24 cellular contexts compared by ENCODE assay signal in genomic region chr10:87636313-87636915, GRCh38. TPM values are rescaled to one million over a fixed set of nuclear protein-coding genes. Genes with fewer than 3 reads are reported as not detected.
DNase-seq lines count a peak whose midpoint lies in the region; ATAC-seq and TF ChIP-seq lines count a peak whose summit lies in the region.
"Had no signal": no experiment of that assay in that cellular context is flagged by ENCODE, and none has a peak within 500 bp of the region (broad histone marks: within the 10 kb centered on the region; RNA-seq: fewer than 3 reads in every experiment).

No MANE protein-coding gene starts in this region.

- H3F3A ChIP-seq in neural progenitor cell (ENCODE audit: low read depth), result no peaks in the 10 kb centered on the region

- no peak overlapping the region for H3K4me3 Mint-ChIP-seq in activated naive CD8-positive, alpha-beta T cell treated with anti-CD3 and anti-CD28 coated beads, Interleukin-2, amount 10 ng/mL, durations not matched to agents 7 days and 5 days
- no peak overlapping the region for H3K4me3 Mint-ChIP-seq in activated naive CD8-positive, alpha-beta T cell treated with anti-CD3 and anti-CD28 coated beads for 36 hours
- no peak overlapping the region for H3K4me3 Mint-ChIP-seq in neural progenitor cell
- H3K4me3 Mint-ChIP-seq: activated CD4-positive, alpha-beta T cell treated with anti-CD3 and anti-CD28 coated beads for 36 hours; activated T-cell treated with anti-CD3 and anti-CD28 coated beads, Interleukin-2, amount 50 U/mL, for 4 hours; B cell; IgD-negative memory B cell; neural crest cell; stimulated activated effector memory CD8-positive, alpha-beta T cell treated with anti-CD3 and anti-CD28 coated beads, Interleukin-12 subunit alpha, Interleukin-12 subunit beta, amount 100 ng/mL, for 72 hours; T-cell had no signal

- TF ChIP-seq CTCF in neural progenitor cell (IDR thresholded peaks at IDR 0.05), result no peak

- peaks cover 25% of the 10 kb centered on the region for H3K4me1 ChIP-seq in SJSA1 (replicated peaks)
- no peaks in the 10 kb centered on the region for H3K4me1 ChIP-seq in neural progenitor cell
- H3K4me1 ChIP-seq: prostate gland had no signal

- H4K20me1 ChIP-seq in neural progenitor cell (ENCODE audit: low read depth), result no peaks in the 10 kb centered on the region

- peak overlapping the region; percentile 71 for H3K27ac ChIP-seq in SJSA1
- H3K27ac ChIP-seq in neural progenitor cell, result no peak overlapping the region
- H3K27ac ChIP-seq: prostate gland had no signal

- H3K27ac Mint-ChIP-seq in activated naive CD8-positive, alpha-beta T cell treated with anti-CD3 and anti-CD28 coated beads, Interleukin-2, amount 10 ng/mL, durations not matched to agents 7 days and 5 days, result peak overlapping the region; percentile 50
- no peak overlapping the region for H3K27ac Mint-ChIP-seq in activated naive CD8-positive, alpha-beta T cell treated with anti-CD3 and anti-CD28 coated beads for 36 hours
- no peak overlapping the region for H3K27ac Mint-ChIP-seq in neural progenitor cell
- H3K27ac Mint-ChIP-seq: activated CD4-positive, alpha-beta T cell treated with anti-CD3 and anti-CD28 coated beads for 36 hours; B cell; IgD-negative memory B cell; stimulated activated effector memory CD8-positive, alpha-beta T cell treated with anti-CD3 and anti-CD28 coated beads, Interleukin-12 subunit alpha, Interleukin-12 subunit beta, amount 100 ng/mL, for 72 hours; T-cell had no signal

- peaks cover 11% of the 10 kb centered on the region for H3K9me3 Mint-ChIP-seq in activated naive CD8-positive, alpha-beta T cell treated with anti-CD3 and anti-CD28 coated beads, Interleukin-2, amount 10 ng/mL, durations not matched to agents 7 days and 5 days
- H3K9me3 Mint-ChIP-seq in activated naive CD8-positive, alpha-beta T cell treated with anti-CD3 and anti-CD28 coated beads for 36 hours, result no peaks in the 10 kb centered on the region
- H3K9me3 Mint-ChIP-seq in neural progenitor cell, result no peaks in the 10 kb centered on the region
- H3K9me3 Mint-ChIP-seq: stimulated activated effector memory CD8-positive, alpha-beta T cell treated with anti-CD3 and anti-CD28 coated beads, Interleukin-12 subunit alpha, Interleukin-12 subunit beta, amount 100 ng/mL, for 72 hours had no signal

- H3K36me3 ChIP-seq in SJSA1 (no peaks in the 10 kb centered on the region), neural progenitor cell (no peaks in the 10 kb centered on the region)
- H3K36me3 ChIP-seq: MG63, prostate gland had no signal

- no peak for DNase-seq in activated naive CD8-positive, alpha-beta T cell treated with anti-CD3 and anti-CD28 coated beads, Interleukin-2, amount 10 ng/mL, durations not matched to agents 7 days and 5 days
- DNase-seq in activated naive CD8-positive, alpha-beta T cell treated with anti-CD3 and anti-CD28 coated beads for 36 hours, result no peak
- no peak for DNase-seq in SJSA1 (ENCODE audit: low read depth in 1 of 2, low spot score in 2 of 2)
- DNase-seq in left lobe of liver (ENCODE audit: low spot score), result peak; percentile 74
- no peak for DNase-seq in activated CD8-positive, alpha-beta memory T cell treated with anti-CD3 and anti-CD28 coated beads, Interleukin-2, amount 50 U/mL, for 4 hours
- DNase-seq in neural progenitor cell (ENCODE audit: low spot score), result no peak
- DNase-seq: 8988T; activated CD8-positive, alpha-beta memory T cell treated with anti-CD3 and anti-CD28 coated beads for 24 hours; activated naive CD4-positive, alpha-beta T cell; activated T-cell treated with anti-CD3 and anti-CD28 coated beads, Interleukin-2, amount 50 U/mL, for 4 hours; amygdala; DMS79 treated with DMSO at 0.1 percent for 48 hours; mucosa of descending colon; SHP77 treated with DMSO at 0.1 percent for 48 hours; T-cell had no signal

- H3K27me3 Mint-ChIP-seq in activated naive CD8-positive, alpha-beta T cell treated with anti-CD3 and anti-CD28 coated beads, Interleukin-2, amount 10 ng/mL, durations not matched to agents 7 days and 5 days, result peaks cover 3% of the 10 kb centered on the region
- H3K27me3 Mint-ChIP-seq in activated naive CD8-positive, alpha-beta T cell treated with anti-CD3 and anti-CD28 coated beads for 36 hours, result no peaks in the 10 kb centered on the region
- H3K27me3 Mint-ChIP-seq in neural progenitor cell (ENCODE audit: insufficient read depth, low read depth), result no peaks in the 10 kb centered on the region
- H3K27me3 Mint-ChIP-seq: activated CD4-positive, alpha-beta T cell treated with anti-CD3 and anti-CD28 coated beads for 36 hours; B cell; IgD-negative memory B cell; T-cell had no signal

- no peaks in the 10 kb centered on the region for H3K79me2 ChIP-seq in neural progenitor cell (ENCODE audit: low read depth)

- peaks cover 2% of the 10 kb centered on the region for H3K36me3 Mint-ChIP-seq in activated naive CD8-positive, alpha-beta T cell treated with anti-CD3 and anti-CD28 coated beads, Interleukin-2, amount 10 ng/mL, durations not matched to agents 7 days and 5 days
- H3K36me3 Mint-ChIP-seq in activated naive CD8-positive, alpha-beta T cell treated with anti-CD3 and anti-CD28 coated beads for 36 hours, result no peaks in the 10 kb centered on the region
- H3K36me3 Mint-ChIP-seq in neural progenitor cell, result no peaks in the 10 kb centered on the region
- H3K36me3 Mint-ChIP-seq: IgD-negative memory B cell; stimulated activated effector memory CD8-positive, alpha-beta T cell treated with anti-CD3 and anti-CD28 coated beads, Interleukin-12 subunit alpha, Interleukin-12 subunit beta, amount 100 ng/mL, for 72 hours; T-cell had no signal

- H2AFZ ChIP-seq in neural progenitor cell (replicated peaks), result no peak overlapping the region

- no peak for ATAC-seq in activated naive CD8-positive, alpha-beta T cell treated with anti-CD3 and anti-CD28 coated beads, Interleukin-2, amount 10 ng/mL, durations not matched to agents 7 days and 5 days (ENCODE audit: low read depth)
- ATAC-seq in left lobe of liver (peak; percentile 71), GM21515 (IDR thresholded peaks at IDR 0.05; ENCODE audit: unreplicated experiment) (no peak), HG03108 (IDR thresholded peaks at IDR 0.05; ENCODE audit: unreplicated experiment) (no peak)
- ATAC-seq: T-cell had no signal

- H3K4me3 ChIP-seq in SJSA1 (no peak overlapping the region), neural progenitor cell (no peak overlapping the region)
- H3K4me3 ChIP-seq: MG63, mucosa of descending colon, prostate gland had no signal

- H3K4me1 Mint-ChIP-seq in activated naive CD8-positive, alpha-beta T cell treated with anti-CD3 and anti-CD28 coated beads, Interleukin-2, amount 10 ng/mL, durations not matched to agents 7 days and 5 days, result peaks cover 10% of the 10 kb centered on the region
- peaks cover 7% of the 10 kb centered on the region for H3K4me1 Mint-ChIP-seq in activated naive CD8-positive, alpha-beta T cell treated with anti-CD3 and anti-CD28 coated beads for 36 hours
- no peaks in the 10 kb centered on the region for H3K4me1 Mint-ChIP-seq in neural progenitor cell
- H3K4me1 Mint-ChIP-seq: neural crest cell had no signal

- H3K9me3 ChIP-seq in SJSA1 (replicated peaks), result no peaks in the 10 kb centered on the region
- H3K9me3 ChIP-seq in neural progenitor cell (ENCODE audit: low read depth), result no peaks in the 10 kb centered on the region
- H3K9me3 ChIP-seq: MG63, mucosa of descending colon, prostate gland had no signal

- POLR2A ChIA-PET in activated naive CD8-positive, alpha-beta T cell treated with anti-CD3 and anti-CD28 coated beads, Interleukin-2, amount 10 ng/mL, durations not matched to agents 7 days and 5 days (lab: Charles Lee), result no interaction called here

- no peaks in the 10 kb centered on the region for H3K27me3 ChIP-seq in SJSA1 (replicated peaks)
- no peaks in the 10 kb centered on the region for H3K27me3 ChIP-seq in neural progenitor cell
- H3K27me3 ChIP-seq: MG63 had no signal

- no peak overlapping the region for H3K9ac ChIP-seq in neural progenitor cell

- no peak overlapping the region for H3K4me2 ChIP-seq in neural progenitor cell

RNA-seq across cellular contexts. Expression of gene PAPSS2, which starts 23.3 kb away (rescaled TPM):
- total RNA-seq in activated naive CD8-positive, alpha-beta T cell treated with anti-CD3 and anti-CD28 coated beads, Interleukin-2, amount 10 ng/mL, durations not matched to agents 7 days and 5 days, result 1 to 10 TPM; 1.1 to 2.2 TPM
- total RNA-seq in activated naive CD8-positive, alpha-beta T cell treated with anti-CD3 and anti-CD28 coated beads for 36 hours, result under 1 TPM; 0.27 to 0.42 TPM
- total RNA-seq in SJSA1 (2014; rRNA removed; shearing (Covaris generic)), result 53.9 and 76.3 TPM in 2 replicates
- total RNA-seq in left lobe of liver (120 TPM), neural progenitor cell (ENCODE audit: low replicate concordance) (4.0 and 6.0 TPM in 2 replicates)
- total RNA-seq: B cell had no signal
